1 cellular context compared by ENCODE assay signal in genomic region chr10:13743101-13743693, GRCh38.
TF ChIP-seq lines count a peak whose summit lies in the region.

No MANE protein-coding gene starts in this region.

TF ChIP-seq in WTC11, 78 proteins besides CTCF, POLR2A, EP300 and RAD21 (continued from another document):
- TF ChIP-seq, protein P1, sequence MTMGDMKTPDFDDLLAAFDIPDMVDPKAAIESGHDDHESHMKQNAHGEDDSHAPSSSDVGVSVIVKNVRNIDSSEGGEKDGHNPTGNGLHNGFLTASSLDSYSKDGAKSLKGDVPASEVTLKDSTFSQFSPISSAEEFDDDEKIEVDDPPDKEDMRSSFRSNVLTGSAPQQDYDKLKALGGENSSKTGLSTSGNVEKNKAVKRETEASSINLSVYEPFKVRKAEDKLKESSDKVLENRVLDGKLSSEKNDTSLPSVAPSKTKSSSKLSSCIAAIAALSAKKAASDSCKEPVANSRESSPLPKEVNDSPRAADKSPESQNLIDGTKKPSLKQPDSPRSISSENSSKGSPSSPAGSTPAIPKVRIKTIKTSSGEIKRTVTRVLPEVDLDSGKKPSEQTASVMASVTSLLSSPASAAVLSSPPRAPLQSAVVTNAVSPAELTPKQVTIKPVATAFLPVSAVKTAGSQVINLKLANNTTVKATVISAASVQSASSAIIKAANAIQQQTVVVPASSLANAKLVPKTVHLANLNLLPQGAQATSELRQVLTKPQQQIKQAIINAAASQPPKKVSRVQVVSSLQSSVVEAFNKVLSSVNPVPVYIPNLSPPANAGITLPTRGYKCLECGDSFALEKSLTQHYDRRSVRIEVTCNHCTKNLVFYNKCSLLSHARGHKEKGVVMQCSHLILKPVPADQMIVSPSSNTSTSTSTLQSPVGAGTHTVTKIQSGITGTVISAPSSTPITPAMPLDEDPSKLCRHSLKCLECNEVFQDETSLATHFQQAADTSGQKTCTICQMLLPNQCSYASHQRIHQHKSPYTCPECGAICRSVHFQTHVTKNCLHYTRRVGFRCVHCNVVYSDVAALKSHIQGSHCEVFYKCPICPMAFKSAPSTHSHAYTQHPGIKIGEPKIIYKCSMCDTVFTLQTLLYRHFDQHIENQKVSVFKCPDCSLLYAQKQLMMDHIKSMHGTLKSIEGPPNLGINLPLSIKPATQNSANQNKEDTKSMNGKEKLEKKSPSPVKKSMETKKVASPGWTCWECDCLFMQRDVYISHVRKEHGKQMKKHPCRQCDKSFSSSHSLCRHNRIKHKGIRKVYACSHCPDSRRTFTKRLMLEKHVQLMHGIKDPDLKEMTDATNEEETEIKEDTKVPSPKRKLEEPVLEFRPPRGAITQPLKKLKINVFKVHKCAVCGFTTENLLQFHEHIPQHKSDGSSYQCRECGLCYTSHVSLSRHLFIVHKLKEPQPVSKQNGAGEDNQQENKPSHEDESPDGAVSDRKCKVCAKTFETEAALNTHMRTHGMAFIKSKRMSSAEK (CRISPR knock-in tag; IDR thresholded peaks at IDR 0.05; ENCODE audit: borderline replicate concordance) = no peak
- no peak for TF ChIP-seq USF2 (CRISPR knock-in tag; IDR thresholded peaks at IDR 0.05)
- TF ChIP-seq ESRRA (CRISPR knock-in tag; IDR thresholded peaks at IDR 0.05; ENCODE audit: borderline replicate concordance) = no peak
- TF ChIP-seq, protein P2, sequence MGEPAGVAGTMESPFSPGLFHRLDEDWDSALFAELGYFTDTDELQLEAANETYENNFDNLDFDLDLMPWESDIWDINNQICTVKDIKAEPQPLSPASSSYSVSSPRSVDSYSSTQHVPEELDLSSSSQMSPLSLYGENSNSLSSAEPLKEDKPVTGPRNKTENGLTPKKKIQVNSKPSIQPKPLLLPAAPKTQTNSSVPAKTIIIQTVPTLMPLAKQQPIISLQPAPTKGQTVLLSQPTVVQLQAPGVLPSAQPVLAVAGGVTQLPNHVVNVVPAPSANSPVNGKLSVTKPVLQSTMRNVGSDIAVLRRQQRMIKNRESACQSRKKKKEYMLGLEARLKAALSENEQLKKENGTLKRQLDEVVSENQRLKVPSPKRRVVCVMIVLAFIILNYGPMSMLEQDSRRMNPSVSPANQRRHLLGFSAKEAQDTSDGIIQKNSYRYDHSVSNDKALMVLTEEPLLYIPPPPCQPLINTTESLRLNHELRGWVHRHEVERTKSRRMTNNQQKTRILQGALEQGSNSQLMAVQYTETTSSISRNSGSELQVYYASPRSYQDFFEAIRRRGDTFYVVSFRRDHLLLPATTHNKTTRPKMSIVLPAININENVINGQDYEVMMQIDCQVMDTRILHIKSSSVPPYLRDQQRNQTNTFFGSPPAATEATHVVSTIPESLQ (CRISPR knock-in tag; IDR thresholded peaks at IDR 0.05) = no peak
- TF ChIP-seq MXD4 (CRISPR knock-in tag; IDR thresholded peaks at IDR 0.05; ENCODE audit: borderline replicate concordance) = no peak
